In the genomic region with DNA sequence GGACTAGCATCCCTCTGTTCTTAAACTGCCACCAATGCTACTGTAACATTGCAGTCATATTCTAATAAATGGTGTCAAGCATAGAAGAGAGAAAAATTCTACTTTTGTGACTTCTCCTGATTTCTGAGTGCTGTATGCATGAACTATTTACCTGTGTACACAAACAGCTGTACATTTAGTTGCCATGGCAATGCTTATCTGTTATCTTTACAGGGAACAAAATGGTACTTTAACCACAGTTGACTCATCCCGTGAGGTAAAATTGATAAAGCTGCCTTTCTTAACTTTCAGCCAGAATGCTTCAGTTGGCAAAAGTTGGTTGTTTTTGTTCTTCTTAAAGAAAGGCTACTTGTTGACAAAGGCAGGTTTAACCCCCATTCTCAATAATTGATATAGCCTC, we compare ENCODE assay signal across 20 cellular contexts.
A peak's percentile ranks its signal among the peaks of the same experiment; 100 is the strongest.
DNase-seq lines count a peak whose midpoint lies in the region; ATAC-seq and TF ChIP-seq lines count a peak whose summit lies in the region.
"Had no signal": no experiment of that assay in that cellular context is flagged by ENCODE, and none has a peak within 500 bp of the region (broad histone marks: within the 10 kb centered on the region; RNA-seq: fewer than 3 reads in every experiment).

No MANE protein-coding gene starts in this region.

- H3K27ac ChIP-seq in VCaP (peak overlapping the region; percentile 88), foreskin keratinocyte (no peak overlapping the region)
- H3K27ac ChIP-seq: thoracic aorta had no signal

- DNase-seq in foreskin keratinocyte (peak in 1 of 2 donors; percentile 3), H4 (ENCODE audit: low spot score) (no peak), SKM-1 treated with dmso at 0.1 percent for 144 hours (lab: John Stamatoyannopoulos, UW; ENCODE audit: unreplicated experiment) (no peak)
- DNase-seq: activated CD4-positive, alpha-beta memory T cell treated with anti-CD3 and anti-CD28 coated beads for 36 hours; activated gamma-delta T cell; CD8-positive, alpha-beta T cell; central memory CD4-positive, alpha-beta T cell; DMS79; NCI-H510A; nephron progenitor cell had no signal

- TF ChIP-seq CTCF in VCaP (conservative IDR thresholded peaks at IDR 0.05): no peak
- TF ChIP-seq CTCF in foreskin keratinocyte (conservative IDR thresholded peaks at IDR 0.05): no peak

- H3K4me1 ChIP-seq in foreskin keratinocyte: no peaks in the 10 kb centered on the region

- ATAC-seq in GM18861 (IDR thresholded peaks at IDR 0.05; ENCODE audit: unreplicated experiment) (peak; percentile 70), HG03135 (IDR thresholded peaks at IDR 0.05; ENCODE audit: unreplicated experiment) (peak; percentile 70), foreskin keratinocyte (peak; percentile 50), GM21786 (IDR thresholded peaks at IDR 0.05; ENCODE audit: unreplicated experiment) (no peak)
- ATAC-seq: CD8-positive, alpha-beta T cell; esophagus mucosa; GM23338; left lobe of liver; stimulated activated memory B cell treated with anti-CD40 and anti-IgM and Interleukin-4, amounts not matched to agents 10 μg/mL and 1 μg/mL and 100 μg/mL, for 72 hours; WTC11 had no signal

- H3K27me3 ChIP-seq in foreskin keratinocyte: no peaks in the 10 kb centered on the region
